12 cellular contexts compared by ENCODE assay signal in the genomic region with DNA sequence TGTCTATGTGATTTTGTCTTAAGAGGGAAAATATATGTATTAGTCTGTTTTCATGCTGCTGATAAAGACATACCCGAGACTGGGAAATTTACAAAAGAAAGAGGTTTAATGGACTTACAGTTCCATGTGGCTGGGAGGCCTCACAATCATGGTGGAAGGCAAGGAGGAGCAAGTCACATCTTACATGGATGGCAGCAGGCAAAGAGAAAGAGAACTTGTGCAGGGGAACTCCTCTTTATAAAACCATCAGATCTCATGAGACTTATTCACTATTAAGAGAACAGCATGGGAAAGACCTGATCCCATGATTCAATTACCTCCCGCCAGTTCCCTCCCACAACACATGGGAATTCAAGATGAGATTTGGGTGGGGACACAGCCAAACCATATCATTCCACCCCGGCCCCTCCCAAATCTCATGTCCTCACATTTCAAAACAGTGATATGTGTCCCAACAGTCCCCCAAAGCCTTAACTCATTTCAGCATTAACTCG. TPM values are rescaled to one million over a fixed set of nuclear protein-coding genes. Genes with fewer than 3 reads are reported as not detected.
"Had no signal": no experiment of that assay in that cellular context is flagged by ENCODE, and none has a peak within 500 bp of the region (broad histone marks: within the 10 kb centered on the region; RNA-seq: fewer than 3 reads in every experiment).

No MANE protein-coding gene starts in this region.

RNA-seq across cellular contexts. Expression of gene FAM9C, which starts 16.8 kb away (rescaled TPM):
- total RNA-seq: activated CD4-positive, alpha-beta memory T cell treated with anti-CD3 and anti-CD28 coated beads, Interleukin-2, amount 10 ng/mL, durations not matched to agents 7 days and 5 days; activated CD4-positive, alpha-beta T cell treated with anti-CD3 and anti-CD28 coated beads for 36 hours; activated CD8-positive, alpha-beta memory T cell treated with anti-CD3 and anti-CD28 coated beads, Interleukin-2, amount 10 ng/mL, durations not matched to agents 7 days and 5 days; activated CD8-positive, alpha-beta T cell treated with anti-CD3 and anti-CD28 coated beads, Interleukin-2, amount 10 ng/mL, durations not matched to agents 7 days and 5 days; activated naive CD8-positive, alpha-beta T cell treated with anti-CD3 and anti-CD28 coated beads for 36 hours; activated T-helper 2 cell treated with anti-CD3 and anti-CD28 coated beads, Interferon-gamma antibody, Interleukin-2, Interleukin-4, amounts not matched to agents 10 μg/mL and 5 μg/mL and 100 μg/mL, durations not matched to agents 14 hours and 24 hours and 36 hours; aorta; body of pancreas; breast epithelium; cardiac septum; cerebellum; T-helper 2 cell treated with Interferon-gamma antibody and Interleukin-4, amounts not matched to agents 100 ng/mL and 5 ng/mL, for 36 hours had no signal
- polyA plus RNA-seq: aorta had no signal
